36 cellular contexts compared by ENCODE assay signal in the genomic region with DNA sequence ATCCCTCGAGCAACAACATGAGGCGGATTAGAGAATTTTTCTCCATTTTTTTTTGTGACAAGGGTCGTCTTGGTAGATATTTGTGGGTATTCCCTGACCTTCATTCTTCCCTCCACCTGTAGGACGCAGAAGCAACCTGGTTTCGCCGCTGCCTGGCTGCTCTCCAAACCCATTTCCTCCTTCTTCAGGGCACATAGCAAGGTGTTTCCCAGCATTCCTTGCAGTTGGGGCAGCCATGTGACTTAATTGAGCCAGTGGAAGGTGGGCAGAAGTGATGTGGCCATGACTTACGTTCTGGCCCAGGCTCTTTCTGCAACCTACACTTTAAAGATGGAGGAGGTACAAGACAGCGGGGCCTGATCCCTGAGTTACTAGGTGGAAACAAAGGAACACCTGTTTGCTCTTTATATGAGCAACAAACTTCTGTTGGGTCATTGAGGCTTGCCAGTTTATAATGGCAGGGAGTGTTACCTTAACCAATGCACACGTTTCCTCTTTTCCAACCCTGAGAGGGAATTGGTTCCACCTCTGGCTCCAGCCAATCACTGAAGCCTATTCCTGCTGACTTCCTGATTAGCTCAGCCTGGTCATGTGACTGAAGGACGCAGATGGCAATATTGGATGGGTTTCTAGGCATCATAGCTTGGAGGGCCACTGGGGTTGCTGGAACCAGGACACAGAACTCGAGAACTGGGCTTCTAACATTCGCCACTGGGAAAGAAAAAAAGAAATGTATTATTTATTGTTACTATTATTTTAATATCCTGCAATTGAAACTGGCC. TPM values are rescaled to one million over a fixed set of nuclear protein-coding genes. Genes with fewer than 3 reads are reported as not detected.
"Had no signal": no experiment of that assay in that cellular context is flagged by ENCODE, and none has a peak within 500 bp of the region (broad histone marks: within the 10 kb centered on the region; RNA-seq: fewer than 3 reads in every experiment).

No MANE protein-coding gene starts in this region.

- DNase-seq: activated CD4-positive, alpha-beta memory T cell treated with anti-CD3 and anti-CD28 coated beads, Interleukin-2, amount 10 ng/mL, durations not matched to agents 7 days and 5 days; activated CD4-positive, alpha-beta T cell treated with anti-CD3 and anti-CD28 coated beads for 1 hour; activated CD4-positive, alpha-beta T cell treated with anti-CD3 and anti-CD28 coated beads, Interleukin-2, amount 10 ng/mL, durations not matched to agents 7 days and 5 days; activated CD8-positive, alpha-beta memory T cell treated with anti-CD3 and anti-CD28 coated beads, Interleukin-2, amount 50 U/mL, for 48 hours; activated gamma-delta T cell; activated naive CD4-positive, alpha-beta T cell treated with anti-CD3 and anti-CD28 coated beads, Interleukin-2, amount 10 ng/mL, durations not matched to agents 7 days and 5 days; activated naive CD8-positive, alpha-beta T cell treated with anti-CD3 and anti-CD28 coated beads, Interleukin-2, amount 10 ng/mL, durations not matched to agents 7 days and 5 days; activated T-cell treated with anti-CD3 and anti-CD28 coated beads, Interleukin-2, amount 50 U/mL, for 24 hours; brain microvascular endothelial cell; cortex of kidney; effector memory CD8-positive, alpha-beta T cell; islet precursor cell; left ventricle myocardium inferior; mucosa of descending colon; sigmoid colon; small intestine; stimulated activated CD4-positive, alpha-beta T cell treated with anti-CD3 and anti-CD28 coated beads, Interleukin-1b, Interleukin-23, amount 100 ng/mL, for 48 hours; stimulated activated CD4-positive, alpha-beta T cell treated with anti-CD3 and anti-CD28 coated beads, Interleukin-4, amount 100 ng/mL, for 4 hours; stimulated activated CD8-positive, alpha-beta memory T cell treated with anti-CD3 and anti-CD28 coated beads, Interleukin-4, amount 100 ng/mL, for 48 hours had no signal

- FAIRE-seq: astrocyte, small intestine had no signal

- H3K9me3 ChIP-seq: gastroesophageal sphincter, left ventricle myocardium inferior, mucosa of descending colon, sigmoid colon, suprapubic skin, tibial nerve had no signal

- H3K36me3 ChIP-seq: brain microvascular endothelial cell, gastroesophageal sphincter, left ventricle myocardium inferior, sigmoid colon, suprapubic skin, tibial nerve had no signal

- H3K27me3 ChIP-seq: brain microvascular endothelial cell had no signal

- H3K4me2 ChIP-seq: hepatocyte had no signal

- ATAC-seq: effector memory CD8-positive, alpha-beta T cell; gastroesophageal sphincter; mucosa of descending colon; natural killer cell treated with Interleukin-12 subunit alpha and Interleukin-12 subunit beta and Interleukin-15 and Interleukin-18, amount 100 ng/mL, for 72 hours; stimulated activated memory B cell treated with anti-CD40 and anti-IgM and Interleukin-4, amounts not matched to agents 10 μg/mL and 1 μg/mL and 100 μg/mL, for 72 hours had no signal

- H3K79me2 ChIP-seq: hepatocyte had no signal

- H3K4me1 ChIP-seq: gastroesophageal sphincter, left ventricle myocardium inferior, sigmoid colon, suprapubic skin, tibial nerve had no signal

- H2AFZ ChIP-seq: hepatocyte had no signal

- H3K27ac ChIP-seq: brain microvascular endothelial cell, gastroesophageal sphincter, hepatocyte, left ventricle myocardium inferior, sigmoid colon, suprapubic skin, tibial nerve had no signal

- H3K4me3 ChIP-seq: gastroesophageal sphincter, hepatocyte, left ventricle myocardium inferior, mucosa of descending colon, sigmoid colon, suprapubic skin, tibial nerve had no signal

RNA-seq across cellular contexts. Expression of gene ZNRF4, which starts 30.8 kb away (rescaled TPM):
- total RNA-seq: activated CD4-positive, alpha-beta memory T cell treated with anti-CD3 and anti-CD28 coated beads, Interleukin-2, amount 10 ng/mL, durations not matched to agents 7 days and 5 days; activated CD4-positive, alpha-beta T cell treated with anti-CD3 and anti-CD28 coated beads, Interleukin-2, amount 10 ng/mL, durations not matched to agents 7 days and 5 days; activated naive CD8-positive, alpha-beta T cell treated with anti-CD3 and anti-CD28 coated beads, Interleukin-2, amount 10 ng/mL, durations not matched to agents 7 days and 5 days; astrocyte; cardiac septum; cerebellum; fibroblast of lung; fibroblast of villous mesenchyme; gastroesophageal sphincter; hepatocyte; left ventricle myocardium inferior; lung microvascular endothelial cell; mesenteric fat pad; mucosa of descending colon; myocyte; natural killer cell treated with Interleukin-12 subunit alpha and Interleukin-12 subunit beta and Interleukin-15 and Interleukin-18, amount 100 ng/mL, for 72 hours; osteoblast; sigmoid colon; suprapubic skin; tibial nerve; ureter had no signal
- polyA plus RNA-seq: esophagus, fibroblast of lung, hepatocyte, sigmoid colon, small intestine had no signal
